ENCODE assay signal across 1 cellular context in the genomic region with DNA sequence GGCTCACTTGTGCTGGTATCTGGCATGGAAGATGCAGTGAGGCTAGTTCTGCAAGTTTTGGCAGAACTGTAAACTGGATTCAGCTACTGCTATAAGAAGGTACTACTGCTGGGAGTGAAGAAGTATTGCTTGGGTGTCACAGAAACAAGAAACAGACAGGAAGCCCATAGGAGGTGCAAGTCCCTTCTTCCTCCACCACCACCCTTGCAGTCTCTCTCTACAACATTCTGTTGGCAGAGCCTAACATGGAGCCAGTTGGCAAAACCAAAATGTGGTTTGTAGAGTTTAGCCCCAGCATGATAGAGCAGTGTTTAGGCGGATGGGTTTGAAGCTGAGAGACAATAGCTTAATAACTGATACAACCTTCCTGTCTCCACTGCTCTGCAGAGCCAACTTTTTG.
TF ChIP-seq lines count a peak whose summit lies in the region.

No MANE protein-coding gene starts in this region.

TF ChIP-seq in H1, 55 proteins besides CTCF, POLR2A, EP300 and RAD21 (continued from another document):
- no peak for TF ChIP-seq EZH2 (IDR thresholded peaks at IDR 0.05; ENCODE audit: low read depth, low read length, severe bottlenecking)
- no peak for TF ChIP-seq SRF (IDR thresholded peaks at IDR 0.05; ENCODE audit: low read depth, low read length)
